In the genomic region with DNA sequence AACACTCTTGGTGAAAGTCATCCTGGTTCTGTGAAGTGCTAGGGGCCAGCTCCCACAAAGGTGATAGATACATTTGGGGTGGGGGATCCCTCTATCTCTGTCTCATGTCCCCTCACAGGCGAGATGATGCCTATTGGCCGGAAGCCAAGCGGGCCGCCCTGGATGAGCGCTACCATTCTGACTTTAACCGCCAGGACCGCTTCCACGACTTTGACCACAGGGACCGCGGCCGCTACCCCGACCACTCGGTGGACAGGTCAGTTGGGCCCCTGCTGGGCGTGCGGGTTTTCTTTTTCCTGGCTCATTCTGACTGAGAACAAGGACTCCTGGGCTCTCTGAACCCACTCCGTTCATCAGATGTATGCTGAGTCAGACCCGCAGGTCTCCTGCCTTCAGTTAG, we compare ENCODE assay signal across 35 cellular contexts.
"Had no signal": no experiment of that assay in that cellular context is flagged by ENCODE, and none has a peak within 500 bp of the region (broad histone marks: within the 10 kb centered on the region; RNA-seq: fewer than 3 reads in every experiment).

No MANE protein-coding gene starts in this region.

- H3K4me1 ChIP-seq: SJSA1 had no signal

- H3K9ac ChIP-seq: KMS-11 had no signal

- H3K27ac ChIP-seq: KMS-11, SJSA1, WERI-Rb-1 had no signal

- H3K4me3 ChIP-seq: SJSA1 had no signal

- H3K4me1 Mint-ChIP-seq: activated naive CD4-positive, alpha-beta T cell treated with anti-CD3 and anti-CD28 coated beads, Interleukin-2, amount 50 U/mL, for 24 hours; brain had no signal

- H3K9me3 Mint-ChIP-seq: activated CD4-positive, alpha-beta memory T cell treated with anti-CD3 and anti-CD28 coated beads, Interleukin-2, amount 10 ng/mL, durations not matched to agents 7 days and 5 days; activated naive CD4-positive, alpha-beta T cell treated with anti-CD3 and anti-CD28 coated beads, Interleukin-2, amount 50 U/mL, for 24 hours; activated T-helper 2 cell treated with anti-CD3 and anti-CD28 coated beads, Interferon-gamma antibody, Interleukin-2, Interleukin-4, amounts not matched to agents 10 μg/mL and 5 μg/mL and 100 μg/mL, durations not matched to agents 14 hours and 24 hours and 36 hours; brain had no signal

- H3K9me3 ChIP-seq: SJSA1 had no signal

- H3K27me3 ChIP-seq: SJSA1 had no signal

- H3K27ac Mint-ChIP-seq: activated CD4-positive, alpha-beta memory T cell treated with anti-CD3 and anti-CD28 coated beads, Interleukin-2, amount 10 ng/mL, durations not matched to agents 7 days and 5 days; activated CD8-positive, alpha-beta memory T cell treated with anti-CD3 and anti-CD28 coated beads, Interleukin-2, amount 10 ng/mL, durations not matched to agents 7 days and 5 days; activated naive CD4-positive, alpha-beta T cell treated with anti-CD3 and anti-CD28 coated beads, Interleukin-2, amount 50 U/mL, for 24 hours; activated T-helper 2 cell treated with anti-CD3 and anti-CD28 coated beads, Interferon-gamma antibody, Interleukin-2, Interleukin-4, amounts not matched to agents 10 μg/mL and 5 μg/mL and 100 μg/mL, durations not matched to agents 14 hours and 24 hours and 36 hours had no signal

- H3K4me2 ChIP-seq: KMS-11 had no signal

- H3K4me3 Mint-ChIP-seq: activated CD4-positive, alpha-beta memory T cell treated with anti-CD3 and anti-CD28 coated beads, Interleukin-2, amount 10 ng/mL, durations not matched to agents 7 days and 5 days; activated CD8-positive, alpha-beta memory T cell treated with anti-CD3 and anti-CD28 coated beads, Interleukin-2, amount 10 ng/mL, durations not matched to agents 7 days and 5 days; activated naive CD4-positive, alpha-beta T cell treated with anti-CD3 and anti-CD28 coated beads, Interleukin-2, amount 50 U/mL, for 24 hours; brain had no signal

- H3K27me3 Mint-ChIP-seq: activated CD4-positive, alpha-beta memory T cell treated with anti-CD3 and anti-CD28 coated beads, Interleukin-2, amount 10 ng/mL, durations not matched to agents 7 days and 5 days; activated CD8-positive, alpha-beta memory T cell treated with anti-CD3 and anti-CD28 coated beads, Interleukin-2, amount 10 ng/mL, durations not matched to agents 7 days and 5 days; activated naive CD4-positive, alpha-beta T cell treated with anti-CD3 and anti-CD28 coated beads, Interleukin-2, amount 50 U/mL, for 24 hours had no signal

- ATAC-seq: activated CD8-positive, alpha-beta memory T cell treated with anti-CD3 and anti-CD28 coated beads, Interleukin-2, amount 10 ng/mL, durations not matched to agents 7 days and 5 days; Panc1 had no signal

- DNase-seq: activated CD4-positive, alpha-beta memory T cell treated with anti-CD3 and anti-CD28 coated beads, Interleukin-2, amount 10 ng/mL, durations not matched to agents 7 days and 5 days; activated CD4-positive, alpha-beta T cell treated with anti-CD3 and anti-CD28 coated beads for 1 hour; activated CD4-positive, alpha-beta T cell treated with anti-CD3 and anti-CD28 coated beads for 48 hours; activated CD4-positive, CD25-positive, alpha-beta regulatory T cell; activated CD8-positive, alpha-beta memory T cell treated with anti-CD3 and anti-CD28 coated beads for 24 hours; activated CD8-positive, alpha-beta memory T cell treated with anti-CD3 and anti-CD28 coated beads, Interleukin-2, amount 10 ng/mL, durations not matched to agents 7 days and 5 days; activated CD8-positive, alpha-beta memory T cell treated with anti-CD3 and anti-CD28 coated beads, Interleukin-2, amount 50 U/mL, for 48 hours; activated gamma-delta T cell; activated naive CD4-positive, alpha-beta T cell treated with Interleukin-2 at 50 U/mL for 16 hours; anterior cingulate cortex; caudate nucleus; MM.1S; MV-4-11; NCI-H1092; NCI-H1436 treated with DMSO at 0.1 percent for 48 hours; NCI-H187; NCI-H2029 treated with DMSO at 0.1 percent for 48 hours; NCI-H2107; NCI-H2171 treated with DMSO at 0.1 percent for 48 hours; NCI-H2227 treated with DMSO at 0.1 percent for 48 hours; NCI-H446 treated with DMSO at 0.1 percent for 48 hours; NCI-H524; NCI-H69; RPMI8226; SHP77 treated with DMSO at 0.1 percent for 48 hours; SW 1271; T-helper 1 cell; T1000; WERI-Rb-1 had no signal
